1 cellular context compared by ENCODE assay signal in the genomic region with DNA sequence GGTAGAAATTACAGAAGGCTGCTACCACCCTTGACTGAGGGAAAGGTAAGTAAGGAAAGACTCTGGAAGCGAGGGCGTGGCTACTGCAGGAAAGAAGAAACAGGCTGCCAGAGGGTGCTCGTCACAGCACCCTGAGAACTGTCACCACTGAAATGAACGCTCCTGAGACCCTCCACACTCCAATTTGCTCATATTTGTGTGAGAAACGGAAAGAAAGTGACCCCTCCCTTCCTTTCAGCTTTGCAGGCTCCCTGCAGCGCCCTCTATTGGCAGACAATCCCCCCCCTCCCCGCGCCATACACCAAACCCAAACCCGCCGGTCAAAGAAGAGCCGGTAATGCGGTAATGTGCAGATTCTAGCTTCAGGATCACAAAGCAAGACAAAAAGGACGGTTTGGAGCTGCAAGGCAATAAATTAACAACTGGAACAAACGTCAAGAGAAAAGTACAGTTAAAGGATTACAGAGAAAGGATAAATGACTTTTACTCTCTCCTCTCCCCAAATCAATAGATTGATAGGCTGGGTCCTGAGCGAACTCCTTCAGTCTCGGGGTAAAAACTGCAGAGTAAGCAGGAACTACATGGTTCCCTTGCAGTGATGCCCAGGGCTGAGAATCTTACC.
A peak's percentile ranks its signal among the peaks of the same experiment; 100 is the strongest.
TF ChIP-seq lines count a peak whose summit lies in the region.

No MANE protein-coding gene starts in this region.

TF ChIP-seq in K562, 482 proteins besides CTCF, POLR2A, EP300 and RAD21 (continued from another document and continues in another):
- peak; percentile 45; the same call in 1 of the 2 replicates for TF ChIP-seq SMAD4 (CRISPR knock-in tag; conservative IDR thresholded peaks at IDR 0.05)
- TF ChIP-seq RBBP5 (IDR thresholded peaks at IDR 0.05; ENCODE audit: borderline replicate concordance, insufficient read depth, low read length, poor library complexity, severe bottlenecking) = no peak
- TF ChIP-seq, protein P1, sequence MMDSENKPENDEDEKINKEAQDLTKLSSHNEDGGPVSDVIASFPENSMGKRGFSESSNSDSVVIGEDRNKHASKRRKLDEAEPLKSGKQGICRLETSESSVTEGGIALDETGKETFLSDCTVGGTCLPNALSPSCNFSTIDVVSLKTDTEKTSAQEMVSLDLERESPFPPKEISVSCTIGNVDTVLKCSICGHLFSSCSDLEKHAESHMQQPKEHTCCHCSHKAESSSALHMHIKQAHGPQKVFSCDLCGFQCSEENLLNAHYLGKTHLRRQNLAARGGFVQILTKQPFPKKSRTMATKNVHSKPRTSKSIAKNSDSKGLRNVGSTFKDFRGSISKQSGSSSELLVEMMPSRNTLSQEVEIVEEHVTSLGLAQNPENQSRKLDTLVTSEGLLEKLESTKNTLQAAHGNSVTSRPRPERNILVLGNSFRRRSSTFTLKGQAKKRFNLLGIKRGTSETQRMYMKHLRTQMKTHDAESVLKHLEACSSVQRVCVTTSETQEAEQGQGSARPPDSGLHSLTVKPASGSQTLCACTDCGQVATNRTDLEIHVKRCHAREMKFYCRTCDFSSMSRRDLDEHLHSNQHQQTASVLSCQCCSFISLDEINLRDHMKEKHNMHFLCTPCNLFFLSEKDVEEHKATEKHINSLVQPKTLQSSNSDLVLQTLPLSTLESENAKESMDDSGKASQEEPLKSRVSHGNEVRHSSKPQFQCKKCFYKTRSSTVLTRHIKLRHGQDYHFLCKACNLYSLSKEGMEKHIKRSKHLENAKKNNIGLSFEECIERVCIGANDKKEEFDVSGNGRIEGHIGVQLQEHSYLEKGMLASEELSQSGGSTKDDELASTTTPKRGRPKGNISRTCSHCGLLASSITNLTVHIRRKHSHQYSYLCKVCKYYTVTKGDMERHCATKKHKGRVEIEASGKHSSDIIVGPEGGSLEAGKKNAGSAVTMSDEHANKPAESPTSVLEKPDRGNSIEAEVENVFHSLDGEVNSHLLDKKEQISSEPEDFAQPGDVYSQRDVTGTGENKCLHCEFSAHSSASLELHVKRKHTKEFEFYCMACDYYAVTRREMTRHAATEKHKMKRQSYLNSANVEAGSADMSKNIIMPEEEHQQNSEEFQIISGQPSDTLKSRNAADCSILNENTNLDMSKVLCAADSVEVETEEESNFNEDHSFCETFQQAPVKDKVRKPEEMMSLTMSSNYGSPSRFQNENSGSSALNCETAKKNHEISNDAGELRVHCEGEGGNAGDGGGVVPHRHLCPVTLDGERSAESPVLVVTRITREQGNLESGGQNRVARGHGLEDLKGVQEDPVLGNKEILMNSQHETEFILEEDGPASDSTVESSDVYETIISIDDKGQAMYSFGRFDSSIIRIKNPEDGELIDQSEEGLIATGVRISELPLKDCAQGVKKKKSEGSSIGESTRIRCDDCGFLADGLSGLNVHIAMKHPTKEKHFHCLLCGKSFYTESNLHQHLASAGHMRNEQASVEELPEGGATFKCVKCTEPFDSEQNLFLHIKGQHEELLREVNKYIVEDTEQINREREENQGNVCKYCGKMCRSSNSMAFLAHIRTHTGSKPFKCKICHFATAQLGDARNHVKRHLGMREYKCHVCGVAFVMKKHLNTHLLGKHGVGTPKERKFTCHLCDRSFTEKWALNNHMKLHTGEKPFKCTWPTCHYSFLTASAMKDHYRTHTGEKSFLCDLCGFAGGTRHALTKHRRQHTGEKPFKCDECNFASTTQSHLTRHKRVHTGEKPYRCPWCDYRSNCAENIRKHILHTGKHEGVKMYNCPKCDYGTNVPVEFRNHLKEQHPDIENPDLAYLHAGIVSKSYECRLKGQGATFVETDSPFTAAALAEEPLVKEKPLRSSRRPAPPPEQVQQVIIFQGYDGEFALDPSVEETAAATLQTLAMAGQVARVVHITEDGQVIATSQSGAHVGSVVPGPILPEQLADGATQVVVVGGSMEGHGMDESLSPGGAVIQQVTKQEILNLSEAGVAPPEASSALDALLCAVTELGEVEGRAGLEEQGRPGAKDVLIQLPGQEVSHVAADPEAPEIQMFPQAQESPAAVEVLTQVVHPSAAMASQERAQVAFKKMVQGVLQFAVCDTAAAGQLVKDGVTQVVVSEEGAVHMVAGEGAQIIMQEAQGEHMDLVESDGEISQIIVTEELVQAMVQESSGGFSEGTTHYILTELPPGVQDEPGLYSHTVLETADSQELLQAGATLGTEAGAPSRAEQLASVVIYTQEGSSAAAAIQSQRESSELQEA (IDR thresholded peaks at IDR 0.05; ENCODE audit: low read depth) = no peak
- TF ChIP-seq CREB1 (IDR thresholded peaks at IDR 0.05) = no peak
- no peak for TF ChIP-seq CREB1 (CRISPR knock-in tag; IDR thresholded peaks at IDR 0.05)
- TF ChIP-seq, protein P2, sequence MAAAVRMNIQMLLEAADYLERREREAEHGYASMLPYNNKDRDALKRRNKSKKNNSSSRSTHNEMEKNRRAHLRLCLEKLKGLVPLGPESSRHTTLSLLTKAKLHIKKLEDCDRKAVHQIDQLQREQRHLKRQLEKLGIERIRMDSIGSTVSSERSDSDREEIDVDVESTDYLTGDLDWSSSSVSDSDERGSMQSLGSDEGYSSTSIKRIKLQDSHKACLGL (CRISPR knock-in tag; IDR thresholded peaks at IDR 0.05; ENCODE audit: borderline replicate concordance, poor library complexity, severe bottlenecking) = no peak
- no peak for TF ChIP-seq JUNB (CRISPR knock-in tag; conservative IDR thresholded peaks at IDR 0.05)
- no peak for TF ChIP-seq L3MBTL2 (IDR thresholded peaks at IDR 0.05)
- no peak for TF ChIP-seq TRIM28 (IDR thresholded peaks at IDR 0.05)
- TF ChIP-seq EP400 (IDR thresholded peaks at IDR 0.05) = no peak
- TF ChIP-seq CAMTA2 (CRISPR knock-in tag; conservative IDR thresholded peaks at IDR 0.05) = no peak
- TF ChIP-seq ELF1 (tag; IDR thresholded peaks at IDR 0.05) = no peak
- TF ChIP-seq SAP30 (IDR thresholded peaks at IDR 0.05; ENCODE audit: borderline replicate concordance, insufficient read depth, low read depth, low read length, poor library complexity, severe bottlenecking) = no peak
- TF ChIP-seq YY1 (IDR thresholded peaks at IDR 0.05; ENCODE audit: borderline replicate concordance in 1 of 3, control insufficient read depth in 1 of 3, extremely low read depth in 1 of 3, insufficient read depth in 3 of 3, insufficient read length in 1 of 3, insufficient replicate concordance in 2 of 3, low read depth in 1 of 3, low read length in 2 of 3) = peak in 1 of 3 experiments; percentile 37
- TF ChIP-seq NCOA4 (IDR thresholded peaks at IDR 0.05; ENCODE audit: partially characterized antibody) = no peak
- no peak for TF ChIP-seq TRIM24 (IDR thresholded peaks at IDR 0.05)
- TF ChIP-seq, protein P3, sequence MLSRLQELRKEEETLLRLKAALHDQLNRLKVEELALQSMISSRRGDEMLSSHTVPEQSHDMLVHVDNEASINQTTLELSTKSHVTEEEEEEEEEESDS (CRISPR knock-in tag; IDR thresholded peaks at IDR 0.05) = no peak
- TF ChIP-seq NCOA2 (IDR thresholded peaks at IDR 0.05; ENCODE audit: partially characterized antibody in 2 of 2) = no peak
- TF ChIP-seq ATF3 (IDR thresholded peaks at IDR 0.05) = no peak
- TF ChIP-seq ATF3 (CRISPR knock-in tag; conservative IDR thresholded peaks at IDR 0.05) = 0 out of 2 replicates have a peak, but pooled peaks have one; percentile 34
- TF ChIP-seq CTBP1 (IDR thresholded peaks at IDR 0.05; ENCODE audit: borderline replicate concordance) = peak; percentile 14; the same call in 1 of the 2 replicates
- TF ChIP-seq TAL1 (IDR thresholded peaks at IDR 0.05) = no peak
- TF ChIP-seq ZNF184 (CRISPR knock-in tag; IDR thresholded peaks at IDR 0.05) = no peak
- TF ChIP-seq ETV6 (IDR thresholded peaks at IDR 0.05; ENCODE audit: borderline replicate concordance in 1 of 2, low read depth in 2 of 2, low read length in 1 of 2) = no peak
- no peak for TF ChIP-seq ETV6 (CRISPR knock-in tag; IDR thresholded peaks at IDR 0.05; ENCODE audit: borderline replicate concordance)
- TF ChIP-seq PURB (CRISPR knock-in tag; IDR thresholded peaks at IDR 0.05; ENCODE audit: low read depth) = no peak
- no peak for TF ChIP-seq RBM15 (IDR thresholded peaks at IDR 0.05; ENCODE audit: insufficient read depth, low read length)
- TF ChIP-seq ZNF717 (CRISPR knock-in tag; IDR thresholded peaks at IDR 0.05) = no peak
- TF ChIP-seq SREBF1 (IDR thresholded peaks at IDR 0.05; ENCODE audit: borderline replicate concordance, low read depth, low read length) = no peak
- no peak for TF ChIP-seq NR0B1 (IDR thresholded peaks at IDR 0.05; ENCODE audit: partially characterized antibody)
- TF ChIP-seq ILK (tag; IDR thresholded peaks at IDR 0.05; ENCODE audit: borderline replicate concordance, low read depth) = no peak
- TF ChIP-seq CTCFL (IDR thresholded peaks at IDR 0.05; ENCODE audit: borderline replicate concordance, insufficient read depth, low read depth, low read length, poor library complexity, severe bottlenecking) = peak; percentile 40
- TF ChIP-seq ATF1 (CRISPR knock-in tag; IDR thresholded peaks at IDR 0.05) = no peak
- no peak for TF ChIP-seq ATF1 (tag; IDR thresholded peaks at IDR 0.05)
- TF ChIP-seq ZBTB8A (IDR thresholded peaks at IDR 0.05; ENCODE audit: partially characterized antibody) = no peak
- TF ChIP-seq ZNF197 (CRISPR knock-in tag; IDR thresholded peaks at IDR 0.05; ENCODE audit: low read depth) = no peak
- TF ChIP-seq CEBPG (CRISPR knock-in tag; IDR thresholded peaks at IDR 0.05) = no peak
- TF ChIP-seq CEBPG (tag; conservative IDR thresholded peaks at IDR 0.05 in 1 of 2, IDR thresholded peaks at IDR 0.05 in 1 of 2) = no peak
- 0 out of 2 replicates have a peak, but pooled peaks have one; percentile 19 for TF ChIP-seq BHLHE40 (IDR thresholded peaks at IDR 0.05; ENCODE audit: low read length)
- no peak for TF ChIP-seq ZNF133 (CRISPR knock-in tag; IDR thresholded peaks at IDR 0.05)
- TF ChIP-seq SMARCE1 (IDR thresholded peaks at IDR 0.05) = 0 out of 2 replicates have a peak, but pooled peaks have one; percentile 34
- peak; percentile 53; the same call in 1 of the 2 replicates for TF ChIP-seq ARID2 (IDR thresholded peaks at IDR 0.05)
- no peak for TF ChIP-seq ELF4 (CRISPR knock-in tag; IDR thresholded peaks at IDR 0.05)
- no peak for TF ChIP-seq HDAC2 (IDR thresholded peaks at IDR 0.05)
- no peak for TF ChIP-seq CCAR2 (IDR thresholded peaks at IDR 0.05; ENCODE audit: low read depth, low read length)
- no peak for TF ChIP-seq SMARCA5 (IDR thresholded peaks at IDR 0.05)
- peak; percentile 62 to 96 for TF ChIP-seq MAZ (CRISPR knock-in tag; conservative IDR thresholded peaks at IDR 0.05 in 1 of 2, IDR thresholded peaks at IDR 0.05 in 1 of 2)
- no peak for TF ChIP-seq HEY1 (CRISPR knock-in tag; IDR thresholded peaks at IDR 0.05; ENCODE audit: borderline replicate concordance)
- no peak for TF ChIP-seq TAF7 (tag; IDR thresholded peaks at IDR 0.05)
- no peak for TF ChIP-seq SP2 (IDR thresholded peaks at IDR 0.05; ENCODE audit: extremely low read depth, low read depth, low read length, poor library complexity, severe bottlenecking)
- 0 out of 2 replicates have a peak, but pooled peaks have one; percentile 60 for TF ChIP-seq MBD1 (CRISPR knock-in tag; IDR thresholded peaks at IDR 0.05)
- no peak for TF ChIP-seq TAF15 (IDR thresholded peaks at IDR 0.05; ENCODE audit: low read depth, low read length)
- TF ChIP-seq HNRNPLL (IDR thresholded peaks at IDR 0.05; ENCODE audit: low read depth, low read length, poor library complexity, severe bottlenecking) = no peak
- no peak for TF ChIP-seq ZNF253 (CRISPR knock-in tag; conservative IDR thresholded peaks at IDR 0.05)
- TF ChIP-seq GATAD2B (IDR thresholded peaks at IDR 0.05; ENCODE audit: borderline replicate concordance) = no peak
- no peak for TF ChIP-seq MCM5 (IDR thresholded peaks at IDR 0.05; ENCODE audit: low read depth)
